ENCODE assay signal across 17 cellular contexts in genomic region chr11:48880021-48880441, GRCh38.
DNase-seq lines count a peak whose midpoint lies in the region; ATAC-seq and TF ChIP-seq lines count a peak whose summit lies in the region.
"Had no signal": no experiment of that assay in that cellular context is flagged by ENCODE, and none has a peak within 500 bp of the region (broad histone marks: within the 10 kb centered on the region; RNA-seq: fewer than 3 reads in every experiment).

No MANE protein-coding gene starts in this region.

- H4K91ac ChIP-seq in neuronal stem cell (ENCODE audit: low read depth, low read length, poor library complexity) = no peak overlapping the region

- H3K36me3 ChIP-seq in neuronal stem cell (replicated peaks in 1 of 2; ENCODE audit: control insufficient read depth in 2 of 2, insufficient read depth in 2 of 2, low read length in 2 of 2) = no peaks in the 10 kb centered on the region

- no peak overlapping the region for H2AFZ ChIP-seq in neuronal stem cell (ENCODE audit: low read length)

- no peak overlapping the region for H3K18ac ChIP-seq in neuronal stem cell (ENCODE audit: low read length)

- no peaks in the 10 kb centered on the region for H3K27me3 ChIP-seq in neuronal stem cell (ENCODE audit: control insufficient read depth in 3 of 3, insufficient read depth in 3 of 3, low read depth in 1 of 3, low read length in 3 of 3)

- no peak overlapping the region for H3K27ac Mint-ChIP-seq in glutamatergic neuron (ENCODE audit: unreplicated experiment)
- H3K27ac Mint-ChIP-seq in type B pancreatic cell = no peak overlapping the region
- H3K27ac Mint-ChIP-seq: B cell had no signal

- H3K4me3 ChIP-seq in neuronal stem cell (ENCODE audit: low read length in 2 of 2) = peak overlapping the region in 1 of 2 donors; percentile 68

- no peak overlapping the region for H3K4ac ChIP-seq in neuronal stem cell (ENCODE audit: low read length)

- H3K23ac ChIP-seq in neuronal stem cell (ENCODE audit: low read depth, low read length, poor library complexity) = peak overlapping the region; percentile 43

- H3K79me1 ChIP-seq in neuronal stem cell (ENCODE audit: low read depth, low read length) = no peaks in the 10 kb centered on the region

- H2BK5ac ChIP-seq in neuronal stem cell (ENCODE audit: low read length) = no peak overlapping the region

- no peak overlapping the region for H4K8ac ChIP-seq in neuronal stem cell (ENCODE audit: low read depth, low read length)

- no peak overlapping the region for H2BK120ac ChIP-seq in neuronal stem cell (ENCODE audit: low read depth, low read length)

- H3K4me2 ChIP-seq in neuronal stem cell (ENCODE audit: insufficient read depth, low read length, poor library complexity, severe bottlenecking) = no peak overlapping the region
- H3K4me2 ChIP-seq: KMS-11 had no signal

- intact Hi-C loops in Right ventricle myocardium superior (cut with DNase I) = no loop called here
- intact Hi-C loops in left cardiac atrium (cut with DNase I) = no loop called here

- peak overlapping the region; percentile 9 for H3K9ac ChIP-seq in neuronal stem cell (ENCODE audit: low read depth, low read length, poor library complexity)
- H3K9ac ChIP-seq: KMS-11 had no signal

- DNase-seq in Right ventricle myocardium superior (peak; percentile 24), left cardiac atrium (no peak), glutamatergic neuron (peak; percentile 11), neuronal stem cell (ENCODE audit: low spot score) (no peak), type B pancreatic cell (ENCODE audit: extremely low spot score, unreplicated experiment) (peak; percentile 42), ecto neural progenitor cell (ENCODE audit: low spot score) (no peak), cortex of kidney (lab: John Stamatoyannopoulos, UW) (no peak)
- DNase-seq: DMS79 treated with DMSO at 0.1 percent for 48 hours, H7, MV-4-11, NCI-H187, NCI-H2107, NCI-H510A treated with DMSO at 0.1 percent for 48 hours, NCI-H774 had no signal

- H3K9me3 Mint-ChIP-seq in glutamatergic neuron (ENCODE audit: unreplicated experiment) (no peaks in the 10 kb centered on the region), type B pancreatic cell (peaks cover 5% of the 10 kb centered on the region)

- H3K4me3 Mint-ChIP-seq in glutamatergic neuron (ENCODE audit: unreplicated experiment) (no peak overlapping the region), type B pancreatic cell (no peak overlapping the region)
- H3K4me3 Mint-ChIP-seq: B cell had no signal

- no peak for TF ChIP-seq CTCF in glutamatergic neuron (IDR thresholded peaks at IDR 0.05; ENCODE audit: partially characterized antibody, unreplicated experiment)
- no peak for TF ChIP-seq CTCF in type B pancreatic cell (conservative IDR thresholded peaks at IDR 0.05)

- H3K4me1 Mint-ChIP-seq in glutamatergic neuron (ENCODE audit: low read depth, unreplicated experiment) (no peaks in the 10 kb centered on the region), type B pancreatic cell (ENCODE audit: unreplicated experiment) (no peaks in the 10 kb centered on the region)
- H3K4me1 Mint-ChIP-seq: B cell had no signal

- ATAC-seq in Right ventricle myocardium superior (ENCODE audit: poor library complexity) (no peak), left cardiac atrium (no peak), GM19467 (IDR thresholded peaks at IDR 0.05; ENCODE audit: unreplicated experiment) (no peak)

- no peak overlapping the region for H3K27ac ChIP-seq in neuronal stem cell (replicated peaks; ENCODE audit: low read length)
- H3K27ac ChIP-seq: KMS-11 had no signal

- no peak overlapping the region for H2BK12ac ChIP-seq in neuronal stem cell (ENCODE audit: low read length)

- H3K9me3 ChIP-seq in neuronal stem cell (replicated peaks in 1 of 2; ENCODE audit: control insufficient read depth in 2 of 2, insufficient read depth in 1 of 2, low read depth in 1 of 2, low read length in 2 of 2) = peaks cover 0 to 3% of the 10 kb centered on the region in 2 donors

- no peak overlapping the region for H2AK5ac ChIP-seq in neuronal stem cell (ENCODE audit: low read depth, low read length)

- H3K27me3 Mint-ChIP-seq in glutamatergic neuron (ENCODE audit: unreplicated experiment) (no peaks in the 10 kb centered on the region), type B pancreatic cell (no peaks in the 10 kb centered on the region)
- H3K27me3 Mint-ChIP-seq: B cell had no signal

- H3K14ac ChIP-seq in neuronal stem cell (ENCODE audit: low read length) = no peak overlapping the region

- no peaks in the 10 kb centered on the region for H3K4me1 ChIP-seq in neuronal stem cell (ENCODE audit: control insufficient read depth in 2 of 2, insufficient read depth in 1 of 2, low read depth in 1 of 2, low read length in 2 of 2)

- no CpG with 5 or more reads among the region's 24 CpGs for WGBS in neuronal stem cell (ENCODE audit: extremely low coverage in 2 of 2, insufficient read length in 2 of 2, insufficient replicate concordance in 1 of 2), 2 donors

- no peaks in the 10 kb centered on the region for H3K36me3 Mint-ChIP-seq in glutamatergic neuron (ENCODE audit: unreplicated experiment)
- no peaks in the 10 kb centered on the region for H3K36me3 Mint-ChIP-seq in type B pancreatic cell

- H2BK15ac ChIP-seq in neuronal stem cell (ENCODE audit: low read length) = no peak overlapping the region

Comparison
In these comparisons a context has a peak if more than half of its experiments do, and no peak if none do; other contexts are left out.
1. DNase-seq: peak in Right ventricle myocardium superior (single experiment), glutamatergic neuron (single experiment) and type B pancreatic cell (single experiment); none in left cardiac atrium (single experiment), neuronal stem cell (single experiment), ecto neural progenitor cell (single experiment) and cortex of kidney (single experiment).